ENCODE assay signal across 1 cellular context in the genomic region with DNA sequence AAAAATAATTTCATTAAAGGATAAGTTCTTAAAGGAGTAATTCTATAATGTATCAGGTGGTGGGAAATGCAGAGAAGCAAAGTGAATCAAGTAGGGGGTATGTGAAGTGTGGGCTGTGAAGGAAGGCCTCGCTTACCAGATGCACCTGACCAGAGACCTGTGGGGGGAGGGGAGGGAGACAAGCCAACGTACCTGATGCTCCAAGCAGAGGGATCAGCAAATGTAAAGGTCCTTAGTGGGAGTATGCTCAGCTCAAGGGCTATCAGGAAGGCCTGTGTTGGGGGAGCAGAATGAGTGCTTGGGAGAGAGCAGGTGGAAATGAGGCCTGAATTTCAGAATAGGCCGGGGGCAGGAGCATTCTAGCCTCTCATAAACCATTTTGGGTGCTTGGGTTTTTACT.
TF ChIP-seq lines count a peak whose summit lies in the region.

No MANE protein-coding gene starts in this region.

TF ChIP-seq in GM23338, 12 proteins besides CTCF, POLR2A, EP300 and RAD21 (continued from another document):
- TF ChIP-seq, protein P1, sequence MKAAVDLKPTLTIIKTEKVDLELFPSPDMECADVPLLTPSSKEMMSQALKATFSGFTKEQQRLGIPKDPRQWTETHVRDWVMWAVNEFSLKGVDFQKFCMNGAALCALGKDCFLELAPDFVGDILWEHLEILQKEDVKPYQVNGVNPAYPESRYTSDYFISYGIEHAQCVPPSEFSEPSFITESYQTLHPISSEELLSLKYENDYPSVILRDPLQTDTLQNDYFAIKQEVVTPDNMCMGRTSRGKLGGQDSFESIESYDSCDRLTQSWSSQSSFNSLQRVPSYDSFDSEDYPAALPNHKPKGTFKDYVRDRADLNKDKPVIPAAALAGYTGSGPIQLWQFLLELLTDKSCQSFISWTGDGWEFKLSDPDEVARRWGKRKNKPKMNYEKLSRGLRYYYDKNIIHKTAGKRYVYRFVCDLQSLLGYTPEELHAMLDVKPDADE (IDR thresholded peaks at IDR 0.05), result no peak
- TF ChIP-seq ZNF331 (CRISPR knock-in tag; IDR thresholded peaks at IDR 0.05; ENCODE audit: low read depth) (no peak), NANOG (IDR thresholded peaks at IDR 0.05; ENCODE audit: borderline replicate concordance) (no peak), EZH2phosphoT487 (IDR thresholded peaks at IDR 0.05; ENCODE audit: unreplicated experiment) (no peak), POLR2AphosphoS5 (IDR thresholded peaks at IDR 0.05; ENCODE audit: low read depth) (no peak), ZNF462 (CRISPR knock-in tag; IDR thresholded peaks at IDR 0.05) (no peak), ZNF114 (CRISPR knock-in tag; IDR thresholded peaks at IDR 0.05) (no peak)
